16 cellular contexts compared by ENCODE assay signal in genomic region chr2:16395601-16396000, GRCh38.
A peak's percentile ranks its signal among the peaks of the same experiment; 100 is the strongest.
DNase-seq lines count a peak whose midpoint lies in the region; ATAC-seq, FAIRE-seq and TF ChIP-seq lines count a peak whose summit lies in the region.
"Had no signal": no experiment of that assay in that cellular context is flagged by ENCODE, and none has a peak within 500 bp of the region (broad histone marks: within the 10 kb centered on the region; RNA-seq: fewer than 3 reads in every experiment).

No MANE protein-coding gene starts in this region.

- no peak overlapping the region for H3K4ac ChIP-seq in trophoblast cell (ENCODE audit: low read depth, low read length)

- H3K9ac ChIP-seq in trophoblast cell (ENCODE audit: low read length), result no peak overlapping the region

- CTCF ChIA-PET in activated CD8-positive, alpha-beta T cell treated with anti-CD3 and anti-CD28 coated beads, Interleukin-2, amount 10 ng/mL, durations not matched to agents 7 days and 5 days (lab: Charles Lee), result no interaction called here

- whole genome bisulfite sequencing in trophoblast cell (ENCODE audit: extremely low coverage, insufficient coverage, insufficient read length), result no CpG with 5 or more reads among the region's 1 CpG

- H3K9me3 Mint-ChIP-seq in natural killer cell treated with Interleukin-12 subunit alpha and Interleukin-12 subunit beta and Interleukin-15 and Interleukin-18, amount 100 ng/mL, for 72 hours, result no peaks in the 10 kb centered on the region
- no peaks in the 10 kb centered on the region for H3K9me3 Mint-ChIP-seq in activated CD8-positive, alpha-beta T cell treated with anti-CD3 and anti-CD28 coated beads, Interleukin-2, amount 10 ng/mL, durations not matched to agents 7 days and 5 days (ENCODE audit: insufficient read depth)
- H3K9me3 Mint-ChIP-seq: H9 had no signal

- no peak for ATAC-seq in natural killer cell treated with Interleukin-12 subunit alpha and Interleukin-12 subunit beta and Interleukin-15 and Interleukin-18, amount 100 ng/mL, for 72 hours
- no peak for ATAC-seq in activated CD8-positive, alpha-beta T cell treated with anti-CD3 and anti-CD28 coated beads, Interleukin-2, amount 10 ng/mL, durations not matched to agents 7 days and 5 days
- no peak for ATAC-seq in GM21528 (IDR thresholded peaks at IDR 0.05; ENCODE audit: low FRiP score, unreplicated experiment)

- H3K27me3 Mint-ChIP-seq in natural killer cell treated with Interleukin-12 subunit alpha and Interleukin-12 subunit beta and Interleukin-15 and Interleukin-18, amount 100 ng/mL, for 72 hours, result no peaks in the 10 kb centered on the region
- no peaks in the 10 kb centered on the region for H3K27me3 Mint-ChIP-seq in activated CD8-positive, alpha-beta T cell treated with anti-CD3 and anti-CD28 coated beads, Interleukin-2, amount 10 ng/mL, durations not matched to agents 7 days and 5 days (ENCODE audit: low read depth)
- H3K27me3 Mint-ChIP-seq: CD4-positive, alpha-beta T cell had no signal

- H4K91ac ChIP-seq in trophoblast cell (ENCODE audit: low read depth, low read length), result no peak overlapping the region

- H3K9me3 ChIP-seq in trophoblast cell (ENCODE audit: insufficient read depth, low read depth, low read length), result peaks cover 10% of the 10 kb centered on the region

- POLR2A ChIA-PET in activated CD8-positive, alpha-beta T cell treated with anti-CD3 and anti-CD28 coated beads, Interleukin-2, amount 10 ng/mL, durations not matched to agents 7 days and 5 days (lab: Charles Lee), result no interaction called here

- H3K14ac ChIP-seq in trophoblast cell (ENCODE audit: low read length), result no peak overlapping the region

- H3K23ac ChIP-seq in trophoblast cell (ENCODE audit: low read length), result no peak overlapping the region

- H3K4me3 ChIP-seq in bronchial epithelial cell (ENCODE audit: low read depth, low read length) (no peak overlapping the region), trophoblast cell (ENCODE audit: low read depth, low read length) (no peak overlapping the region)

- H3K79me2 ChIP-seq in trophoblast cell (ENCODE audit: control insufficient read depth, insufficient read depth, low read length, poor library complexity), result no peaks in the 10 kb centered on the region

- no peaks in the 10 kb centered on the region for H3K79me1 ChIP-seq in trophoblast cell (ENCODE audit: low read length)

- H2BK12ac ChIP-seq in trophoblast cell (ENCODE audit: low read length), result no peak overlapping the region

- peak; percentile 53 for DNase-seq in bronchial epithelial cell (ENCODE audit: low read depth)
- DNase-seq in epithelial cell of prostate (ENCODE audit: low read depth, low spot score), result peak; percentile 29
- peak; percentile 8 to 43 for DNase-seq in trophoblast cell
- DNase-seq in natural killer cell treated with Interleukin-12 subunit alpha and Interleukin-12 subunit beta and Interleukin-15 and Interleukin-18, amount 100 ng/mL, for 72 hours (ENCODE audit: low spot score), result no peak
- no peak for DNase-seq in activated CD8-positive, alpha-beta T cell treated with anti-CD3 and anti-CD28 coated beads, Interleukin-2, amount 10 ng/mL, durations not matched to agents 7 days and 5 days
- DNase-seq: ACHN; CD4-positive, alpha-beta T cell; DMS153; DMS79; GDM1; GOT3; H9; IMR-90 had no signal

- H3K36me3 ChIP-seq in bronchial epithelial cell (ENCODE audit: control insufficient read depth, insufficient read depth, low read length) (no peaks in the 10 kb centered on the region), trophoblast cell (ENCODE audit: control insufficient read depth in 1 of 2, insufficient read depth in 2 of 2, low read length in 2 of 2) (no peaks in the 10 kb centered on the region)

- peaks cover 5 to 6% of the 10 kb centered on the region in 2 experiments for H3K4me1 ChIP-seq in trophoblast cell (ENCODE audit: control insufficient read depth in 1 of 2, insufficient read depth in 2 of 2, low read length in 2 of 2)

- H4K8ac ChIP-seq in trophoblast cell (ENCODE audit: low read depth, low read length), result no peak overlapping the region

- TF ChIP-seq CTCF in bronchial epithelial cell (IDR thresholded peaks at IDR 0.05; ENCODE audit: insufficient read depth, low read length, severe bottlenecking), result no peak

- no peak overlapping the region for H3K4me3 Mint-ChIP-seq in natural killer cell treated with Interleukin-12 subunit alpha and Interleukin-12 subunit beta and Interleukin-15 and Interleukin-18, amount 100 ng/mL, for 72 hours
- H3K4me3 Mint-ChIP-seq in activated CD8-positive, alpha-beta T cell treated with anti-CD3 and anti-CD28 coated beads, Interleukin-2, amount 10 ng/mL, durations not matched to agents 7 days and 5 days, result no peak overlapping the region
- H3K4me3 Mint-ChIP-seq: CD4-positive, alpha-beta T cell; H9 had no signal

- H3K18ac ChIP-seq in trophoblast cell (ENCODE audit: low read length), result no peak overlapping the region

- FAIRE-seq in bronchial epithelial cell (lab: Jason Lieb, UNC), result no peak
- FAIRE-seq: A204.1 had no signal

- no peak overlapping the region for H3K27ac ChIP-seq in epithelial cell of prostate
- H3K27ac ChIP-seq in trophoblast cell (ENCODE audit: low read depth, low read length), result no peak overlapping the region
- H3K27ac ChIP-seq: C4-2B had no signal

- no peak overlapping the region for H2BK5ac ChIP-seq in trophoblast cell (ENCODE audit: low read depth, low read length, poor library complexity)

- H3K27ac Mint-ChIP-seq in natural killer cell treated with Interleukin-12 subunit alpha and Interleukin-12 subunit beta and Interleukin-15 and Interleukin-18, amount 100 ng/mL, for 72 hours, result no peak overlapping the region
- H3K27ac Mint-ChIP-seq in activated CD8-positive, alpha-beta T cell treated with anti-CD3 and anti-CD28 coated beads, Interleukin-2, amount 10 ng/mL, durations not matched to agents 7 days and 5 days, result no peak overlapping the region
- H3K27ac Mint-ChIP-seq: CD4-positive, alpha-beta T cell; H9 had no signal

- H2AK5ac ChIP-seq in trophoblast cell (ENCODE audit: low read length), result no peak overlapping the region

- no peaks in the 10 kb centered on the region for H3K27me3 ChIP-seq in bronchial epithelial cell (ENCODE audit: control insufficient read depth, insufficient read depth, low read length)
- no peaks in the 10 kb centered on the region for H3K27me3 ChIP-seq in trophoblast cell (ENCODE audit: insufficient read depth, low read length)

- H2AFZ ChIP-seq in trophoblast cell (ENCODE audit: insufficient read depth, low read length, poor library complexity), result no peak overlapping the region

- H3K36me3 Mint-ChIP-seq in natural killer cell treated with Interleukin-12 subunit alpha and Interleukin-12 subunit beta and Interleukin-15 and Interleukin-18, amount 100 ng/mL, for 72 hours, result no peaks in the 10 kb centered on the region
- no peaks in the 10 kb centered on the region for H3K36me3 Mint-ChIP-seq in activated CD8-positive, alpha-beta T cell treated with anti-CD3 and anti-CD28 coated beads, Interleukin-2, amount 10 ng/mL, durations not matched to agents 7 days and 5 days (ENCODE audit: low read depth)

- no peak overlapping the region for H4K12ac ChIP-seq in trophoblast cell (ENCODE audit: low read depth, low read length)

- no peak overlapping the region for H2BK120ac ChIP-seq in trophoblast cell (ENCODE audit: insufficient read depth, low read length, poor library complexity)

- no peak overlapping the region for H3K4me2 ChIP-seq in trophoblast cell (ENCODE audit: low read length)

- H3K4me1 Mint-ChIP-seq in natural killer cell treated with Interleukin-12 subunit alpha and Interleukin-12 subunit beta and Interleukin-15 and Interleukin-18, amount 100 ng/mL, for 72 hours (ENCODE audit: low read depth in 2 of 2), result no peaks in the 10 kb centered on the region
- no peaks in the 10 kb centered on the region for H3K4me1 Mint-ChIP-seq in activated CD8-positive, alpha-beta T cell treated with anti-CD3 and anti-CD28 coated beads, Interleukin-2, amount 10 ng/mL, durations not matched to agents 7 days and 5 days (ENCODE audit: low read depth)
- H3K4me1 Mint-ChIP-seq: H9 had no signal

Comparison
In these comparisons a context has a peak if more than half of its experiments do, and no peak if none do; other contexts are left out.
1. DNase-seq: peak in bronchial epithelial cell (single experiment), epithelial cell of prostate (single experiment) and trophoblast cell (2 of 2); none in natural killer cell treated with Interleukin-12 subunit alpha and Interleukin-12 subunit beta and Interleukin-15 and Interleukin-18, amount 100 ng/mL, for 72 hours (single experiment) and activated CD8-positive, alpha-beta T cell treated with anti-CD3 and anti-CD28 coated beads, Interleukin-2, amount 10 ng/mL, durations not matched to agents 7 days and 5 days (single experiment).